9 cellular contexts compared by ENCODE assay signal in the genomic region with DNA sequence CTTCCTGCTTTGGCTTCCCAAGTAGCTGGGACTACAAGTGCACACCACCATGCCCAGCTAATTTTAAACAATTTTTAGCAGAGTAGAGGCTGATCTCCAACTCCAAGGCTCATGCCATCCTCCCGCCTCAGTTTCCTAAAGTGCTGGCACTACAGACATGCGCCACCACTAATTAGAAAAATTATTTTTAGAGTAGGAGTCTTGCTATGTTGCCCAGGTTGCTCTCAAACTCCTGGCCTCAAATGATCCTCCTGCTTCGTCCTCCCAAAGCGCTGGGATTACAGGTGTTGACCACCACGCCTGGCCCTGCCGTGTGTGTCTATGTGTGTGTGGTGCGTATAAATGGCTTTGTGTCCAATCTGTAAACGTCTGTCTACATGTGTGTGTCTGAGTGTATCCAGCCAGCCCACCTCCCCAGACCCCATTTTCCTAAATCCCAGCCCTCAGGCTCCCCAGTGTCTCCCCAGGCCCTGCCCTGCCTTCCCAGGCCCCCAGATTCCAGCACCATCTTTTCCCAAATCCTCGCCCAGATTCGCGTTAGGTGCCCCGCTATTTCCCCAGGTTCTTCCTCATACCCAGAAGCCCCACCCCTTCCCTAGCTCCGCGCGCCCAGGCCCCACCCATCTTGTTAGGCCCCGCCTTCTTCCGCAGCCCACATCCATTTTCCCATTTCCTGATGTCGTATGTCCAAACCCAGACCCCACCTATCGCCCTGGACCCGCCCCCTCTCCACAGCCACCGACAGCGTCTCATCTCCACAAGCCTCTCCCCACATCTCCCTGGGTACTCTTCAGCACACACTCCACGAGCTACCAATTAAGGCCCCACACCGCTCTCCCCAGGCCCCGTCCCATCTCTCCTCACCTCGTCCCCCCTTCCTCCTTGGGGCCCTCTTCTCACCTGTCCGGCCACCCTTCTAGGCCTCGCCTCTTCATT. TPM values are rescaled to one million over a fixed set of nuclear protein-coding genes. Genes with fewer than 3 reads are reported as not detected.
DNase-seq lines count a peak whose midpoint lies in the region; ATAC-seq and TF ChIP-seq lines count a peak whose summit lies in the region.
"Had no signal": no experiment of that assay in that cellular context is flagged by ENCODE, and none has a peak within 500 bp of the region (broad histone marks: within the 10 kb centered on the region; RNA-seq: fewer than 3 reads in every experiment).

No MANE protein-coding gene starts in this region.

- DNase-seq in G401 (ENCODE audit: low spot score) (peak; percentile 76), NCI-H526 treated with DMSO at 0.1 percent for 48 hours (lab: John Stamatoyannopoulos, UW) (peak; percentile 70), chondrocyte (ENCODE audit: low spot score) (no peak), osteocyte (ENCODE audit: extremely low spot score, unreplicated experiment) (no peak), sigmoid colon (no peak), NAMALWA (ENCODE audit: low spot score) (no peak)

- no peak for TF ChIP-seq EP300 in sigmoid colon (IDR thresholded peaks at IDR 0.05)

- no peak overlapping the region for H3K27ac ChIP-seq in sigmoid colon
- H3K27ac ChIP-seq: neutrophil had no signal

- H3K27ac Mint-ChIP-seq in chondrocyte (ENCODE audit: unreplicated experiment) (no peak overlapping the region), osteocyte (ENCODE audit: unreplicated experiment) (no peak overlapping the region)

- TF ChIP-seq CTCF in chondrocyte (IDR thresholded peaks at IDR 0.05) (no peak), osteocyte (IDR thresholded peaks at IDR 0.05) (no peak), sigmoid colon (IDR thresholded peaks at IDR 0.05) (no peak)

- no peaks in the 10 kb centered on the region for H3K9me3 Mint-ChIP-seq in chondrocyte (ENCODE audit: low read depth)
- no peaks in the 10 kb centered on the region for H3K9me3 Mint-ChIP-seq in osteocyte (ENCODE audit: unreplicated experiment)

- peaks cover 16% of the 10 kb centered on the region for H3K4me1 Mint-ChIP-seq in chondrocyte (ENCODE audit: low read depth)
- H3K4me1 Mint-ChIP-seq in osteocyte (ENCODE audit: unreplicated experiment): peaks cover 17% of the 10 kb centered on the region

- no peak overlapping the region for H3K4me3 ChIP-seq in sigmoid colon

- peaks cover 0 to 53% (median 7%) of the 10 kb centered on the region in 3 donors for H3K27me3 ChIP-seq in sigmoid colon

- H3K36me3 Mint-ChIP-seq in chondrocyte (ENCODE audit: low read depth): peaks cover 6% of the 10 kb centered on the region
- no peaks in the 10 kb centered on the region for H3K36me3 Mint-ChIP-seq in osteocyte (ENCODE audit: unreplicated experiment)

- H3K27me3 Mint-ChIP-seq in chondrocyte (ENCODE audit: low read depth): peaks cover 73% of the 10 kb centered on the region
- H3K27me3 Mint-ChIP-seq in osteocyte (ENCODE audit: unreplicated experiment): peaks cover 80% of the 10 kb centered on the region

- in situ Hi-C loops in G401 (cut with HindIII; ENCODE audit: low sequenced_read_pairs): loop anchor here (5.0 kb wide), 1 partner anchor 50 kb away; no protein-coding TSS in a partner anchor

- H3K36me3 ChIP-seq in sigmoid colon: peaks cover 0 to 23% (median 0%) of the 10 kb centered on the region in 4 donors
- H3K36me3 ChIP-seq: neutrophil had no signal

- H3K9me3 ChIP-seq in sigmoid colon: no peaks in the 10 kb centered on the region

- peaks cover 0 to 27% (median 20%) of the 10 kb centered on the region in 4 donors for H3K4me1 ChIP-seq in sigmoid colon

- ATAC-seq in GM19324 (IDR thresholded peaks at IDR 0.05; ENCODE audit: low FRiP score, unreplicated experiment) (no peak), HG03280 (IDR thresholded peaks at IDR 0.05; ENCODE audit: unreplicated experiment) (no peak)

- intact Hi-C loops in sigmoid colon (cut with DNase I): no loop called here

- 19% methylated on average over 28 of the region's 28 CpGs for WGBS in sigmoid colon, 2 donors

- peak overlapping the region; percentile 51 for H3K4me3 Mint-ChIP-seq in chondrocyte (ENCODE audit: unreplicated experiment)
- H3K4me3 Mint-ChIP-seq in osteocyte (ENCODE audit: unreplicated experiment): peak overlapping the region; percentile 41

- TF ChIP-seq POLR2A in sigmoid colon (IDR thresholded peaks at IDR 0.05): no peak

RNA-seq across cellular contexts. Expression of gene SLC8A2, which starts 24.9 kb away (rescaled TPM):
- total RNA-seq in G401 (2014; rRNA removed; shearing (Covaris generic)): 3.5 and 3.8 TPM in 2 replicates
- total RNA-seq in chondrocyte (0.27 to 0.42 TPM (median 0.31 TPM) in 3 replicates), osteocyte (0.05 TPM in 1 of 2 replicates, not detected in the other), sigmoid colon (10 to 100 TPM in 2 of 4 donors, 1 to 10 TPM in 2; 5.9 to 39.9 (median 19.0) TPM)
- polyA plus RNA-seq in sigmoid colon: 1 to 10 TPM in 1 of 3 donors, not detected in 2; 1.1 TPM

RNA-seq across cellular contexts. Expression of gene MEIS3, which starts 27.5 kb away (rescaled TPM):
- total RNA-seq in G401 (2014; rRNA removed; shearing (Covaris generic)): 114 and 148 TPM in 2 replicates
- total RNA-seq in chondrocyte (79.5 to 83.4 TPM (median 82.2 TPM) in 3 replicates), osteocyte (93.8 and 99.0 TPM in 2 replicates), sigmoid colon (10 to 100 TPM; 11.8 to 19.4 (median 13.4) TPM)
- 1 to 10 TPM in 2 of 3 donors, under 1 TPM in 1; 0.92 to 7.6 (median 7.2) TPM for polyA plus RNA-seq in sigmoid colon

RNA-seq across cellular contexts. Expression of gene KPTN, which starts 37.2 kb away (rescaled TPM):
- 31.5 and 44.5 TPM in 2 replicates for total RNA-seq in G401 (2014; rRNA removed; shearing (Covaris generic))
- total RNA-seq in chondrocyte (9.1 to 12.0 TPM (median 9.7 TPM) in 3 replicates), osteocyte (14.5 and 21.9 TPM in 2 replicates), sigmoid colon (10 to 100 TPM in 1 of 4 donors, 1 to 10 TPM in 3; 4.4 to 10.0 (median 4.7) TPM)
- 10 to 100 TPM in 1 of 3 donors, 1 to 10 TPM in 2; 4.8 to 12.2 (median 8.1) TPM for polyA plus RNA-seq in sigmoid colon

Comparison
In these comparisons a context has a peak if more than half of its experiments do, and no peak if none do; other contexts are left out.
1. DNase-seq: peak in G401 (single experiment) and NCI-H526 treated with DMSO at 0.1 percent for 48 hours (single experiment); none in chondrocyte (single experiment), osteocyte (single experiment), sigmoid colon (single experiment) and NAMALWA (single experiment).